Comparison of ENCODE assay signal across 11 cellular contexts in genomic region chr1:225657462-225657989, GRCh38. TPM values are rescaled to one million over a fixed set of nuclear protein-coding genes. Genes with fewer than 3 reads are reported as not detected.
DNase-seq lines count a peak whose midpoint lies in the region; ATAC-seq, FAIRE-seq and TF ChIP-seq lines count a peak whose summit lies in the region.
"Had no signal": no experiment of that assay in that cellular context is flagged by ENCODE, and none has a peak within 500 bp of the region (broad histone marks: within the 10 kb centered on the region; RNA-seq: fewer than 3 reads in every experiment).

No MANE protein-coding gene starts in this region.

- H3K4me3 ChIP-seq in gastrocnemius medialis (no peak overlapping the region), small intestine (ENCODE audit: low read depth in 1 of 2, low read length in 2 of 2) (no peak overlapping the region), Peyer's patch (no peak overlapping the region)

- H3K27ac ChIP-seq in gastrocnemius medialis = peak overlapping the region; percentile 97 to 98 (median 98)
- H3K27ac ChIP-seq in small intestine (ENCODE audit: low read depth in 1 of 2, low read length in 1 of 2) = peak overlapping the region in 1 of 2 donors; percentile 21
- peak overlapping the region in 2 of 4 donors; percentile 32 to 64 for H3K27ac ChIP-seq in Peyer's patch

- peak; percentile 89 for DNase-seq in EL
- DNase-seq in RPMI7951 (ENCODE audit: low read depth) = peak; percentile 86
- peak; percentile 71 for DNase-seq in fibroblast of gingiva (ENCODE audit: low read depth)
- no peak for DNase-seq in gastrocnemius medialis
- DNase-seq in small intestine = no peak
- no peak for DNase-seq in Peyer's patch
- no peak for DNase-seq in activated CD8-positive, alpha-beta memory T cell treated with anti-CD3 and anti-CD28 coated beads, Interleukin-2, amount 50 U/mL, for 4 hours
- DNase-seq: activated CD4-positive, alpha-beta memory T cell treated with anti-CD3 and anti-CD28 coated beads, Interleukin-2, amount 10 ng/mL, durations not matched to agents 7 days and 5 days; kidney; NK-92 treated with Interleukin-12 subunit alpha and Interleukin-12 subunit beta, amount 100 ng/mL, for 24 hours had no signal

- intact Hi-C loops in gastrocnemius medialis (cut with DNase I; ENCODE audit: low total_unique reads) = loop anchor here (5.0 kb wide), 1 partner anchor 230 kb away; the partner anchor contains the start of gene LBR

- H3K9me3 ChIP-seq in gastrocnemius medialis (no peaks in the 10 kb centered on the region), small intestine (ENCODE audit: control insufficient read depth, low read depth) (no peaks in the 10 kb centered on the region), Peyer's patch (no peaks in the 10 kb centered on the region)

- in situ Hi-C loops in gastrocnemius medialis (cut with MboI; ENCODE audit: low sequenced_read_pairs in 4 of 4) = loop anchor here in 1 of 4 donors (10.0 kb wide), 2 partner anchors 107 to 153 kb away; no protein-coding TSS in a partner anchor

- 85 to 92% (median 88%) methylated on average over 7 of the region's 7 CpGs for WGBS in small intestine, 3 donors

- no peak for TF ChIP-seq CTCF in gastrocnemius medialis (IDR thresholded peaks at IDR 0.05 in 4 of 5, conservative IDR thresholded peaks at IDR 0.05 in 1 of 5)
- no peak for TF ChIP-seq CTCF in Peyer's patch (IDR thresholded peaks at IDR 0.05)

- H3K4me1 ChIP-seq in gastrocnemius medialis (peaks cover 16 to 31% of the 10 kb centered on the region in 2 donors), small intestine (ENCODE audit: control insufficient read depth in 2 of 2, insufficient read depth in 1 of 2, low read depth in 1 of 2, low read length in 1 of 2) (peaks cover 0 to 4% of the 10 kb centered on the region in 2 donors), Peyer's patch (peaks cover 0 to 3% (median 0%) of the 10 kb centered on the region in 4 donors)

- FAIRE-seq in small intestine (lab: Jason Lieb, UNC) = no peak
- FAIRE-seq: kidney had no signal

- H3K27me3 ChIP-seq in gastrocnemius medialis (no peaks in the 10 kb centered on the region), small intestine (ENCODE audit: control insufficient read depth in 2 of 2, insufficient read depth in 2 of 2, low read length in 2 of 2) (no peaks in the 10 kb centered on the region), Peyer's patch (no peaks in the 10 kb centered on the region)

- no peak for TF ChIP-seq POLR2A in gastrocnemius medialis (IDR thresholded peaks at IDR 0.05)
- no peak for TF ChIP-seq POLR2A in Peyer's patch (IDR thresholded peaks at IDR 0.05)

- H3K36me3 ChIP-seq in gastrocnemius medialis (no peaks in the 10 kb centered on the region), small intestine (ENCODE audit: control insufficient read depth in 2 of 2, insufficient read depth in 2 of 2, low read length in 2 of 2) (no peaks in the 10 kb centered on the region), Peyer's patch (no peaks in the 10 kb centered on the region)

- ATAC-seq in gastrocnemius medialis = no peak
- ATAC-seq in GM18502 (IDR thresholded peaks at IDR 0.05; ENCODE audit: poor library complexity, unreplicated experiment) = no peak

RNA-seq across cellular contexts. Expression of gene ENAH, which starts 4.6 kb away (rescaled TPM):
- 47.5 and 53.3 TPM in 2 replicates for total RNA-seq in RPMI7951 (2014; rRNA removed; shearing (Covaris generic))
- total RNA-seq in gastrocnemius medialis (100 to 1,000 TPM in 1 of 4 donors, 10 to 100 TPM in 3; 56.1 to 112 (median 62.2) TPM), Peyer's patch (10 to 100 TPM in 3 of 4 donors, 1 to 10 TPM in 1; 7.6 to 51.2 (median 16.5) TPM)
- 10 to 100 TPM in 1 of 3 donors, 1 to 10 TPM in 2; 4.5 to 26.0 (median 5.4) TPM for polyA plus RNA-seq in small intestine
- total RNA-seq: activated CD4-positive, alpha-beta memory T cell treated with anti-CD3 and anti-CD28 coated beads, Interleukin-2, amount 10 ng/mL, durations not matched to agents 7 days and 5 days had no signal

Comparison
In these comparisons a context has a peak if more than half of its experiments do, and no peak if none do; other contexts are left out.
1. DNase-seq: peak in EL (single experiment), RPMI7951 (single experiment) and fibroblast of gingiva (single experiment); none in gastrocnemius medialis (0 of 2), small intestine (single experiment), Peyer's patch (0 of 3) and activated CD8-positive, alpha-beta memory T cell treated with anti-CD3 and anti-CD28 coated beads, Interleukin-2, amount 50 U/mL, for 4 hours (single experiment).